ENCODE assay signal across 11 cellular contexts in genomic region chr6:153117986-153118886, GRCh38. TPM values are rescaled to one million over a fixed set of nuclear protein-coding genes. Genes with fewer than 3 reads are reported as not detected.
DNase-seq lines count a peak whose midpoint lies in the region; ATAC-seq and TF ChIP-seq lines count a peak whose summit lies in the region.
"Had no signal": no experiment of that assay in that cellular context is flagged by ENCODE, and none has a peak within 500 bp of the region (broad histone marks: within the 10 kb centered on the region; RNA-seq: fewer than 3 reads in every experiment).

No MANE protein-coding gene starts in this region.

- peak; percentile 99 for ATAC-seq in GM18873 (IDR thresholded peaks at IDR 0.05; ENCODE audit: low FRiP score, unreplicated experiment)
- ATAC-seq in HG02840 (IDR thresholded peaks at IDR 0.05; ENCODE audit: low FRiP score, unreplicated experiment), result peak; percentile 99
- ATAC-seq in CD4-positive, alpha-beta T cell (ENCODE audit: poor library complexity), result no peak
- ATAC-seq in gastrocnemius medialis, result no peak

- H3K36me3 ChIP-seq in OCI-LY3 (replicated peaks; ENCODE audit: low read depth, low read length), result no peaks in the 10 kb centered on the region
- no peaks in the 10 kb centered on the region for H3K36me3 ChIP-seq in HAP-1 (replicated peaks)
- no peaks in the 10 kb centered on the region for H3K36me3 ChIP-seq in gastrocnemius medialis

- no peaks in the 10 kb centered on the region for H4K20me1 ChIP-seq in OCI-LY3 (ENCODE audit: insufficient read depth, low read length)

- no peaks in the 10 kb centered on the region for H3K79me2 ChIP-seq in OCI-LY3 (ENCODE audit: low read length)

- no peaks in the 10 kb centered on the region for H3K4me1 Mint-ChIP-seq in CD4-positive, alpha-beta T cell (ENCODE audit: low read depth)

- intact Hi-C loops in CD4-positive, alpha-beta T cell (cut with DNase I, micrococcal nuclease), result no loop called here
- intact Hi-C loops in gastrocnemius medialis (cut with DNase I; ENCODE audit: low total_unique reads), result no loop called here

- TF ChIP-seq POLR2A in gastrocnemius medialis (IDR thresholded peaks at IDR 0.05), result no peak

- peaks cover 2% of the 10 kb centered on the region for H3K9me3 Mint-ChIP-seq in CD4-positive, alpha-beta T cell

- POLR2A ChIA-PET in CD4-positive, alpha-beta T cell (lab: Charles Lee), result no interaction called here

- H3K27ac ChIP-seq in OCI-LY3 (ENCODE audit: low read length), result no peak overlapping the region
- no peak overlapping the region for H3K27ac ChIP-seq in CD4-positive, alpha-beta T cell (ENCODE audit: low read depth, low read length)
- no peak overlapping the region for H3K27ac ChIP-seq in gastrocnemius medialis

- no peak overlapping the region for H3K4me3 ChIP-seq in OCI-LY3 (ENCODE audit: low read length)
- no peak overlapping the region for H3K4me3 ChIP-seq in HAP-1
- H3K4me3 ChIP-seq in gastrocnemius medialis, result no peak overlapping the region

- no peak overlapping the region for H3K27ac Mint-ChIP-seq in CD4-positive, alpha-beta T cell

- H3K27me3 Mint-ChIP-seq in CD4-positive, alpha-beta T cell, result peaks cover 29% of the 10 kb centered on the region

- H3K27me3 ChIP-seq in OCI-LY3 (ENCODE audit: low read depth, low read length) (no peaks in the 10 kb centered on the region), HAP-1 (ENCODE audit: low read depth) (no peaks in the 10 kb centered on the region), gastrocnemius medialis (no peaks in the 10 kb centered on the region)
- H3K27me3 ChIP-seq in CD4-positive, alpha-beta T cell (ENCODE audit: control insufficient read depth, insufficient read depth, low read length), result no peaks in the 10 kb centered on the region

- TF ChIP-seq CTCF in OCI-LY3 (IDR thresholded peaks at IDR 0.05; ENCODE audit: low read depth, low read length) (no peak), gastrocnemius medialis (IDR thresholded peaks at IDR 0.05 in 4 of 5, conservative IDR thresholded peaks at IDR 0.05 in 1 of 5) (no peak)
- TF ChIP-seq CTCF in CD4-positive, alpha-beta T cell (IDR thresholded peaks at IDR 0.05), result no peak

- H3K9me3 ChIP-seq in OCI-LY3 (ENCODE audit: insufficient read depth, low read length), result no peaks in the 10 kb centered on the region
- no peaks in the 10 kb centered on the region for H3K9me3 ChIP-seq in CD4-positive, alpha-beta T cell (ENCODE audit: control insufficient read depth, low read length)
- H3K9me3 ChIP-seq in HAP-1, result no peaks in the 10 kb centered on the region; the same call in 1 of the 2 replicates
- no peaks in the 10 kb centered on the region for H3K9me3 ChIP-seq in gastrocnemius medialis

- DNase-seq in myocyte (ENCODE audit: low read depth), result peak; percentile 48
- no peak for DNase-seq in CD4-positive, alpha-beta T cell
- DNase-seq in HAP-1 (ENCODE audit: low spot score in 2 of 2), result no peak
- DNase-seq in DMS79 treated with DMSO at 0.1 percent for 48 hours (lab: John Stamatoyannopoulos, UW), result no peak
- DNase-seq in gastrocnemius medialis, result no peak
- DNase-seq: caudate nucleus; NCI-H1930; stimulated activated CD4-positive, alpha-beta T cell treated with anti-CD3 and anti-CD28 coated beads, Interleukin-1b, Interleukin-23, amount 100 ng/mL, for 48 hours had no signal

- H3K4me2 ChIP-seq in OCI-LY3 (ENCODE audit: low read length), result 0 out of 2 replicates have a peak overlapping the region, but pooled peaks have one; percentile 9

- no peak overlapping the region for H2AFZ ChIP-seq in OCI-LY3 (ENCODE audit: low read depth, low read length)

- CTCF ChIA-PET in CD4-positive, alpha-beta T cell (lab: Charles Lee), result no interaction called here

- H3K9ac ChIP-seq in OCI-LY3 (ENCODE audit: low read length), result no peak overlapping the region

- no peak overlapping the region for H3K4me3 Mint-ChIP-seq in CD4-positive, alpha-beta T cell

- H3K36me3 Mint-ChIP-seq in CD4-positive, alpha-beta T cell (ENCODE audit: low read depth), result no peaks in the 10 kb centered on the region

- H3K4me1 ChIP-seq in OCI-LY3 (ENCODE audit: low read length) (peaks cover 11% of the 10 kb centered on the region), HAP-1 (no peaks in the 10 kb centered on the region), gastrocnemius medialis (no peaks in the 10 kb centered on the region)

- in situ Hi-C loops in HAP-1 (cut with MboI; ENCODE audit: low sequenced_read_pairs), result no loop called here
- in situ Hi-C loops in gastrocnemius medialis (cut with MboI; ENCODE audit: low sequenced_read_pairs in 4 of 4), result no loop called here

RNA-seq across cellular contexts. Expression of gene RGS17, which starts 12.8 kb away (rescaled TPM):
- total RNA-seq in myocyte (4.7 and 6.7 TPM in 2 replicates), gastrocnemius medialis (under 1 TPM in 1 of 4 donors, not detected in 3; 0.11 TPM)
- polyA plus RNA-seq in myocyte (2012), result 0.43 TPM
- total RNA-seq in CD4-positive, alpha-beta T cell, result not detected

Comparison
In these comparisons a context has a peak if more than half of its experiments do, and no peak if none do; other contexts are left out.
1. ATAC-seq: peak in GM18873 (single experiment) and HG02840 (single experiment); none in CD4-positive, alpha-beta T cell (single experiment) and gastrocnemius medialis (0 of 2).